In genomic region chr7:73985737-73986141, GRCh38 we compare ENCODE assay signal across 16 cellular contexts. TPM values are rescaled to one million over a fixed set of nuclear protein-coding genes. Genes with fewer than 3 reads are reported as not detected.
DNase-seq lines count a peak whose midpoint lies in the region; ATAC-seq and TF ChIP-seq lines count a peak whose summit lies in the region.
"Had no signal": no experiment of that assay in that cellular context is flagged by ENCODE, and none has a peak within 500 bp of the region (broad histone marks: within the 10 kb centered on the region; RNA-seq: fewer than 3 reads in every experiment).

No MANE protein-coding gene starts in this region.

- TF ChIP-seq POLR2A in transverse colon (IDR thresholded peaks at IDR 0.05): no peak

- no peaks in the 10 kb centered on the region for H3K9me3 Mint-ChIP-seq in naive thymus-derived CD8-positive, alpha-beta T cell

- peak overlapping the region; percentile 22 for H3K9ac ChIP-seq in mucosa of stomach (ENCODE audit: low read length)
- H3K9ac ChIP-seq: BLaER1 treated with 17β-estradiol and CSF1 and Interleukin-3, amounts not matched to agents 10 nM and 100 nM had no signal

- no peak overlapping the region for H3K4me3 Mint-ChIP-seq in naive thymus-derived CD8-positive, alpha-beta T cell
- H3K4me3 Mint-ChIP-seq: activated CD8-positive, alpha-beta T cell treated with anti-CD3 and anti-CD28 coated beads, Interleukin-2, amount 10 ng/mL, durations not matched to agents 7 days and 5 days had no signal

- 70% methylated on average over 13 of the region's 13 CpGs; no CpG with 5 or more reads in 1 of the 2 donors for WGBS in transverse colon (ENCODE audit: low coverage in 1 of 2), 2 donors

- no peak overlapping the region for H3K27ac Mint-ChIP-seq in naive thymus-derived CD8-positive, alpha-beta T cell
- H3K27ac Mint-ChIP-seq: activated CD8-positive, alpha-beta T cell treated with anti-CD3 and anti-CD28 coated beads, Interleukin-2, amount 10 ng/mL, durations not matched to agents 7 days and 5 days had no signal

- H3K36me3 ChIP-seq in WERI-Rb-1 (no peaks in the 10 kb centered on the region), mucosa of stomach (ENCODE audit: control insufficient read depth, insufficient read depth, low read length) (no peaks in the 10 kb centered on the region), transverse colon (no peaks in the 10 kb centered on the region)
- H3K36me3 ChIP-seq: BLaER1 treated with 17β-estradiol and CSF1 and Interleukin-3, amounts not matched to agents 10 nM and 100 nM had no signal

- H3K36me3 Mint-ChIP-seq in naive thymus-derived CD8-positive, alpha-beta T cell: no peaks in the 10 kb centered on the region

- TF ChIP-seq CTCF in WERI-Rb-1 (IDR thresholded peaks at IDR 0.05; ENCODE audit: low read depth, low read length) (peak; percentile 65), foreskin keratinocyte (conservative IDR thresholded peaks at IDR 0.05) (no peak), transverse colon (IDR thresholded peaks at IDR 0.05) (no peak)

- H3K27me3 ChIP-seq in WERI-Rb-1 (ENCODE audit: insufficient read depth, low read depth, severe bottlenecking) (no peaks in the 10 kb centered on the region), foreskin keratinocyte (peaks cover 13% of the 10 kb centered on the region), mucosa of stomach (ENCODE audit: control insufficient read depth, insufficient read depth, low read length) (no peaks in the 10 kb centered on the region), transverse colon (no peaks in the 10 kb centered on the region)
- H3K27me3 ChIP-seq: BLaER1 treated with 17β-estradiol and CSF1 and Interleukin-3, amounts not matched to agents 10 nM and 100 nM had no signal

- peak overlapping the region; percentile 37 for H3K4me3 ChIP-seq in WERI-Rb-1 (ENCODE audit: low read depth, low read length)
- H3K4me3 ChIP-seq in mucosa of stomach (ENCODE audit: low read length): no peak overlapping the region
- H3K4me3 ChIP-seq in transverse colon: no peak overlapping the region
- H3K4me3 ChIP-seq: BLaER1 treated with 17β-estradiol and CSF1 and Interleukin-3, amounts not matched to agents 10 nM and 100 nM had no signal

- H3K4me1 ChIP-seq in foreskin keratinocyte (no peaks in the 10 kb centered on the region), mucosa of stomach (ENCODE audit: control insufficient read depth, insufficient read depth, low read length) (peaks cover 7% of the 10 kb centered on the region), transverse colon (peaks cover 0 to 12% (median 8%) of the 10 kb centered on the region in 4 donors)

- peak; percentile 10 for ATAC-seq in foreskin keratinocyte
- ATAC-seq in GM19455 (IDR thresholded peaks at IDR 0.05; ENCODE audit: unreplicated experiment): no peak
- ATAC-seq in naive thymus-derived CD8-positive, alpha-beta T cell: no peak
- ATAC-seq: activated CD8-positive, alpha-beta T cell treated with anti-CD3 and anti-CD28 coated beads, Interleukin-2, amount 10 ng/mL, durations not matched to agents 7 days and 5 days had no signal

- peak overlapping the region; percentile 95 for H3K27ac ChIP-seq in WERI-Rb-1
- H3K27ac ChIP-seq in foreskin keratinocyte: no peak overlapping the region
- H3K27ac ChIP-seq in transverse colon: peak overlapping the region; percentile 28 to 55 (median 46)
- H3K27ac ChIP-seq: BLaER1 treated with 17β-estradiol and CSF1 and Interleukin-3, amounts not matched to agents 10 nM and 100 nM; epithelial cell of prostate; VCaP had no signal

- H3K27me3 Mint-ChIP-seq in naive thymus-derived CD8-positive, alpha-beta T cell: peaks cover 0 to 15% (median 1%) of the 10 kb centered on the region in 5 donors

- POLR2A ChIA-PET in naive thymus-derived CD8-positive, alpha-beta T cell (lab: Charles Lee): no interaction called here

- H3K9me3 ChIP-seq in WERI-Rb-1 (ENCODE audit: severe bottlenecking) (no peaks in the 10 kb centered on the region), mucosa of stomach (ENCODE audit: control insufficient read depth, low read length) (no peaks in the 10 kb centered on the region), transverse colon (no peaks in the 10 kb centered on the region)
- H3K9me3 ChIP-seq: BLaER1 treated with 17β-estradiol and CSF1 and Interleukin-3, amounts not matched to agents 10 nM and 100 nM had no signal

- in situ Hi-C loops in transverse colon (cut with MboI; ENCODE audit: low pct_ligation_motif_present in 1 of 4, low pct_unique_long_range_greater_than_20kb in 1 of 4, low sequenced_read_pairs in 3 of 4): no loop called here

- H3K4me1 Mint-ChIP-seq in naive thymus-derived CD8-positive, alpha-beta T cell: no peaks in the 10 kb centered on the region

- DNase-seq in WERI-Rb-1 (peak; percentile 64), foreskin keratinocyte (no peak), transverse colon (no peak), DMS 273 (lab: John Stamatoyannopoulos, UW; ENCODE audit: unreplicated experiment) (no peak)
- DNase-seq in stimulated activated CD4-positive, alpha-beta T cell treated with anti-CD3 and anti-CD28 coated beads, Interleukin-4, amount 100 ng/mL, for 24 hours: no peak
- no peak for DNase-seq in naive thymus-derived CD8-positive, alpha-beta T cell
- DNase-seq: activated CD8-positive, alpha-beta T cell treated with anti-CD3 and anti-CD28 coated beads, Interleukin-2, amount 10 ng/mL, durations not matched to agents 7 days and 5 days; amniotic stem cell; GOT3; NCI-H187; NCI-H510A had no signal

- intact Hi-C loops in transverse colon (cut with DNase I; ENCODE audit: low total_unique reads): no loop called here

- no peak for TF ChIP-seq EP300 in transverse colon (IDR thresholded peaks at IDR 0.05; ENCODE audit: low read depth)

RNA-seq across cellular contexts. Expression of gene ELN, which starts 42.2 kb away (rescaled TPM):
- total RNA-seq in foreskin keratinocyte: not detected in 2 replicates
- polyA plus RNA-seq in foreskin keratinocyte: not detected in 2 replicates
- total RNA-seq in transverse colon: 100 to 1,000 TPM in 1 of 4 donors, 10 to 100 TPM in 2, 1 to 10 TPM in 1; 8.4 to 147 (median 25.8) TPM
- total RNA-seq in naive thymus-derived CD8-positive, alpha-beta T cell: not detected
- polyA plus RNA-seq in naive thymus-derived CD8-positive, alpha-beta T cell: not detected
- total RNA-seq: activated CD8-positive, alpha-beta T cell treated with anti-CD3 and anti-CD28 coated beads, Interleukin-2, amount 10 ng/mL, durations not matched to agents 7 days and 5 days had no signal
